20 cellular contexts compared by ENCODE assay signal in genomic region chrX:123311486-123311885, GRCh38.
"Had no signal": no experiment of that assay in that cellular context is flagged by ENCODE, and none has a peak within 500 bp of the region (broad histone marks: within the 10 kb centered on the region; RNA-seq: fewer than 3 reads in every experiment).

No MANE protein-coding gene starts in this region.

- H3K36me3 ChIP-seq: SJSA1 had no signal

- H3K4me1 ChIP-seq: SJSA1 had no signal

- H3K4me3 ChIP-seq: SJSA1, SK-N-MC had no signal

- H3K9me3 ChIP-seq: SJSA1 had no signal

- H3K27ac ChIP-seq: SJSA1, SK-N-MC had no signal

- FAIRE-seq: RCC 7860 had no signal

- DNase-seq: KBM-7, MV-4-11, NCI-H1048, NCI-H1105, NCI-H1417 treated with DMSO at 0.1 percent for 48 hours, NCI-H146, NCI-H1694 treated with DMSO at 0.1 percent for 48 hours, NCI-H1930, NCI-H2081, NCI-H2107, NCI-H2227 treated with DMSO at 0.1 percent for 48 hours, NCI-H524, NCI-H526 treated with DMSO at 0.1 percent for 48 hours, NCI-H748 treated with DMSO at 0.1 percent for 48 hours, Right ventricle myocardium superior, RPMI8226, SIG-M5 had no signal

- H3K27me3 ChIP-seq: SJSA1 had no signal
